8 cellular contexts compared by ENCODE assay signal in the genomic region with DNA sequence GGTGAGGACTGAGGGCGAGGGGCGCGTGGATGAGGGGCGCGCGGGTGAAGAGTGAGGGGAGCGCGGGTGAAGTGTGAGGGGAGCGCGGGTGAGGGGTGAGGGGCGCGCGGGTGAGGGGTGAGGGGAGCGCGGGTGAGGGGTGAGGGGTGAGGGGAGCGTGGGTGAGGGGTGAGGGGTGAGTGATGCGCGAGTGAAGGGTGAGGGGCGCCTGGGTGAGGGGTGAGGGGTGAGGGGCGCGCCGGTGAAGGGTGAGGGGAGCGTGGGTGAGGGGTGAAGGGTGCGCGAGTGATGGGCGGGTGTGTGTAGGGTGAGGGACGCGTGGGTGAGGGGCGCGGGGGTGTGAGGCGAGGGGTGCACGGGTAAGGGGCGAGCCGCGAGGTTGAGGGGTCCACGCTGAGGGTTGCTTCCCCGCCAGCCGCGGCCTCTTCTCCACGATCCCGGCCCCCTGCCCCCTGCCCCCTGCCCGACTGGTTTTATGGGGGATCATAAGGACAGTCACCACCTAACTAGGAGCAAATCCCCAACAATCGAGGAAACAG. TPM values are rescaled to one million over a fixed set of nuclear protein-coding genes. Genes with fewer than 3 reads are reported as not detected.
DNase-seq lines count a peak whose midpoint lies in the region; ATAC-seq and TF ChIP-seq lines count a peak whose summit lies in the region.

No MANE protein-coding gene starts in this region.

- peak overlapping the region; percentile 71 for H3K4me3 ChIP-seq in AG04450 (ENCODE audit: low read depth, low read length)
- H3K4me3 ChIP-seq in LNCaP clone FGC (ENCODE audit: low read depth, low read length): peak overlapping the region; percentile 71
- peak overlapping the region; percentile 56 for H3K4me3 ChIP-seq in neuron (ENCODE audit: low read length)

- no peak overlapping the region for H3K27ac Mint-ChIP-seq in endothelial cell (ENCODE audit: unreplicated experiment)

- H3K27ac ChIP-seq in AG04450 (ENCODE audit: low read depth, low read length): no peak overlapping the region

- H3K36me3 Mint-ChIP-seq in endothelial cell (ENCODE audit: low read depth, unreplicated experiment): peaks cover 11% of the 10 kb centered on the region

- peaks cover 13% of the 10 kb centered on the region for H3K36me3 ChIP-seq in neuron (ENCODE audit: insufficient read depth, low read length)

- TF ChIP-seq CTCF in AG04450 (IDR thresholded peaks at IDR 0.05; ENCODE audit: low read depth, low read length): no peak
- no peak for TF ChIP-seq CTCF in LNCaP clone FGC (IDR thresholded peaks at IDR 0.05; ENCODE audit: control insufficient read depth, extremely low read depth, insufficient read depth)
- no peak for TF ChIP-seq CTCF in endothelial cell (IDR thresholded peaks at IDR 0.05; ENCODE audit: unreplicated experiment)

- H3K27me3 ChIP-seq in AG04450 (ENCODE audit: control insufficient read depth, insufficient read depth, low read length) (no peaks in the 10 kb centered on the region), neuron (ENCODE audit: insufficient read depth, low read length) (no peaks in the 10 kb centered on the region)

- peaks cover 17% of the 10 kb centered on the region for H3K27me3 Mint-ChIP-seq in endothelial cell (ENCODE audit: unreplicated experiment)

- POLR2A ChIA-PET in AG04450 (lab: Yijun Ruan, JAX): interaction anchor here (1.1 to 1.3 kb wide), 4 partner anchors 7 to 156 kb away, joined by 3 to 7 read pairs (median 4); partner anchors contain the start of genes ADNP2, HSBP1L1 and RBFA
- POLR2A ChIA-PET in HEK293T (lab: Yijun Ruan, JAX): interaction anchor here (0.9 to 1.7 kb wide), 2 partner anchors 13 to 81 kb away, joined by 3 to 6 read pairs; partner anchors contain the start of gene HSBP1L1

- peaks cover 15% of the 10 kb centered on the region for H3K4me1 ChIP-seq in neuron (ENCODE audit: insufficient read depth, low read length)

- peak overlapping the region; percentile 94 for H2AFZ ChIP-seq in neuron (ENCODE audit: low read depth, low read length)

- H3K4me3 Mint-ChIP-seq in endothelial cell (ENCODE audit: unreplicated experiment): peak overlapping the region; percentile 76

- ATAC-seq in HG02885 (IDR thresholded peaks at IDR 0.05; ENCODE audit: poor library complexity, unreplicated experiment) (no peak), GM18861 (IDR thresholded peaks at IDR 0.05; ENCODE audit: unreplicated experiment) (no peak)

- CTCF ChIA-PET in AG04450 (lab: Charles Lee) (interaction anchor here (0.6 kb wide), 1 partner anchor 735 kb away, joined by 3 read pairs; no protein-coding TSS in a partner anchor), HEK293T (lab: Yijun Ruan, JAX) (no interaction called here)

- H3K4me1 Mint-ChIP-seq in endothelial cell (ENCODE audit: unreplicated experiment): peaks cover 11% of the 10 kb centered on the region

- H3K9me3 ChIP-seq in AG04450 (ENCODE audit: control insufficient read depth, insufficient read depth, low read length) (no peaks in the 10 kb centered on the region; the same call in 1 of the 2 replicates), neuron (ENCODE audit: low read length) (no peaks in the 10 kb centered on the region)

- no peaks in the 10 kb centered on the region for H3K9me3 Mint-ChIP-seq in endothelial cell (ENCODE audit: unreplicated experiment)

- DNase-seq in AG04450 (ENCODE audit: low read depth, low spot score) (no peak), LNCaP clone FGC (ENCODE audit: low read depth) (no peak), endothelial cell (ENCODE audit: low spot score) (no peak), HEK293T (ENCODE audit: extremely low spot score) (no peak), AG08395 (ENCODE audit: low spot score) (no peak)

TF ChIP-seq in HEK293T, 16 proteins besides CTCF, POLR2A, EP300 and RAD21:
- no peak for TF ChIP-seq BHLHE40 (IDR thresholded peaks at IDR 0.05; ENCODE audit: borderline replicate concordance)
- TF ChIP-seq ZNF384 (IDR thresholded peaks at IDR 0.05): no peak
- TF ChIP-seq NFRKB (IDR thresholded peaks at IDR 0.05): no peak
- no peak for TF ChIP-seq FOXM1 (IDR thresholded peaks at IDR 0.05; ENCODE audit: borderline replicate concordance)
- no peak for TF ChIP-seq ARNT (IDR thresholded peaks at IDR 0.05)
- TF ChIP-seq SP1 (IDR thresholded peaks at IDR 0.05): no peak
- TF ChIP-seq CTBP1 (IDR thresholded peaks at IDR 0.05; ENCODE audit: borderline replicate concordance): no peak
- TF ChIP-seq LEF1 (IDR thresholded peaks at IDR 0.05; ENCODE audit: borderline replicate concordance): no peak
- no peak for TF ChIP-seq FOXK2 (IDR thresholded peaks at IDR 0.05)
- TF ChIP-seq L3MBTL2 (conservative IDR thresholded peaks at IDR 0.05): no peak
- TF ChIP-seq FOXA1 (IDR thresholded peaks at IDR 0.05): no peak
- no peak for TF ChIP-seq HDGF (IDR thresholded peaks at IDR 0.05; ENCODE audit: borderline replicate concordance)
- no peak for TF ChIP-seq SUZ12 (IDR thresholded peaks at IDR 0.05)
- TF ChIP-seq, protein P1, sequence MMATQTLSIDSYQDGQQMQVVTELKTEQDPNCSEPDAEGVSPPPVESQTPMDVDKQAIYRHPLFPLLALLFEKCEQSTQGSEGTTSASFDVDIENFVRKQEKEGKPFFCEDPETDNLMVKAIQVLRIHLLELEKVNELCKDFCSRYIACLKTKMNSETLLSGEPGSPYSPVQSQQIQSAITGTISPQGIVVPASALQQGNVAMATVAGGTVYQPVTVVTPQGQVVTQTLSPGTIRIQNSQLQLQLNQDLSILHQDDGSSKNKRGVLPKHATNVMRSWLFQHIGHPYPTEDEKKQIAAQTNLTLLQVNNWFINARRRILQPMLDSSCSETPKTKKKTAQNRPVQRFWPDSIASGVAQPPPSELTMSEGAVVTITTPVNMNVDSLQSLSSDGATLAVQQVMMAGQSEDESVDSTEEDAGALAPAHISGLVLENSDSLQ (IDR thresholded peaks at IDR 0.05): no peak
- TF ChIP-seq ELF4 (IDR thresholded peaks at IDR 0.05): no peak
- TF ChIP-seq TARDBP (IDR thresholded peaks at IDR 0.05): no peak

RNA-seq across cellular contexts. Expression of gene SLC66A2, which starts 1.1 kb away (rescaled TPM):
- polyA plus RNA-seq in AG04450 (2011; rRNA removed): 13.9 and 18.1 TPM in 2 replicates
- polyA minus RNA-seq in AG04450 (2011; rRNA and poly(A)+ RNA removed): 14.0 and 18.3 TPM in 2 replicates
- 31.8 TPM for total RNA-seq in endothelial cell (ENCODE audit: unreplicated experiment)

RNA-seq across cellular contexts. Expression of gene HSBP1L1, which starts 11.9 kb away (rescaled TPM):
- 15.8 and 19.4 TPM in 2 replicates for polyA plus RNA-seq in AG04450 (2011; rRNA removed)
- polyA minus RNA-seq in AG04450 (2011; rRNA and poly(A)+ RNA removed): 1.8 and 4.0 TPM in 2 replicates
- total RNA-seq in endothelial cell (ENCODE audit: unreplicated experiment): 0.87 TPM

RNA-seq across cellular contexts. Expression of gene TXNL4A, which starts 35.8 kb away (rescaled TPM):
- 114 and 131 TPM in 2 replicates for polyA plus RNA-seq in AG04450 (2011; rRNA removed)
- 45.5 and 48.7 TPM in 2 replicates for polyA minus RNA-seq in AG04450 (2011; rRNA and poly(A)+ RNA removed)
- 86.8 TPM for total RNA-seq in endothelial cell (ENCODE audit: unreplicated experiment)
